ENCODE assay signal across 32 cellular contexts in genomic region chr1:48160486-48161132, GRCh38.
"Had no signal": no experiment of that assay in that cellular context is flagged by ENCODE, and none has a peak within 500 bp of the region (broad histone marks: within the 10 kb centered on the region; RNA-seq: fewer than 3 reads in every experiment).

No MANE protein-coding gene starts in this region.

- H3K4me1 ChIP-seq: colonic mucosa, esophagus squamous epithelium, gastroesophageal sphincter had no signal

- H3K4me3 ChIP-seq: colonic mucosa, esophagus squamous epithelium, gastroesophageal sphincter had no signal

- H3K9me3 ChIP-seq: colonic mucosa, esophagus squamous epithelium, gastroesophageal sphincter had no signal

- ATAC-seq: activated CD4-positive, CD25-positive, alpha-beta regulatory T cell treated with anti-CD3 and anti-CD28 coated beads, Interleukin-2, amount 50 U/mL, for 24 hours; activated CD8-positive, alpha-beta T cell treated with anti-CD3 and anti-CD28 coated beads for 36 hours; activated T-cell treated with anti-CD3 and anti-CD28 coated beads, Interleukin-2, amount 50 U/mL, for 4 hours; activated T-helper 17 cell treated with anti-CD3 and anti-CD28 coated beads, Interleukin-2, amount 50 U/mL, for 72 hours; gastroesophageal sphincter; T-helper 17 cell had no signal

- DNase-seq: activated B cell treated with CpG ODN at 0.5 μM for 24 hours; activated CD4-positive, alpha-beta T cell treated with anti-CD3 and anti-CD28 coated beads for 48 hours; activated CD4-positive, alpha-beta T cell treated with anti-CD3 and anti-CD28 coated beads, Interleukin-2, amount 50 U/mL, for 1 hour; activated CD4-positive, alpha-beta T cell treated with anti-CD3 and anti-CD28 coated beads, Interleukin-2, amount 50 U/mL, for 48 hours; activated CD8-positive, alpha-beta memory T cell treated with anti-CD3 and anti-CD28 coated beads for 24 hours; activated CD8-positive, alpha-beta T cell treated with anti-CD3 and anti-CD28 coated beads for 36 hours; activated effector memory CD4-positive, alpha-beta T cell treated with Interleukin-2 at 50 U/mL for 16 hours; activated gamma-delta T cell treated with Interleukin-2 at 50 U/mL for 16 hours; activated naive CD4-positive, alpha-beta T cell treated with anti-CD3 and anti-CD28 coated beads, Interleukin-2, amount 50 U/mL, for 16 hours; activated naive CD4-positive, alpha-beta T cell treated with Interleukin-2 at 50 U/mL for 16 hours; activated T-cell treated with anti-CD3 and anti-CD28 coated beads, Interleukin-2, amount 50 U/mL, for 4 hours; amniotic stem cell; anterior cingulate cortex; brain microvascular endothelial cell; central memory CD4-positive, alpha-beta T cell; cerebellar nuclear complex; colonic mucosa; effector CD8-positive, alpha-beta T cell; esophagus squamous epithelium; foreskin melanocyte; T-helper 1 cell; T-helper 17 cell; T1000; WERI-Rb-1 had no signal

- H3K36me3 ChIP-seq: brain microvascular endothelial cell, colonic mucosa, esophagus squamous epithelium, gastroesophageal sphincter, WERI-Rb-1 had no signal

- H3K27me3 ChIP-seq: brain microvascular endothelial cell, colonic mucosa, esophagus squamous epithelium, gastroesophageal sphincter had no signal

- H3K27ac ChIP-seq: brain microvascular endothelial cell, colonic mucosa, epithelial cell of prostate, esophagus squamous epithelium, gastroesophageal sphincter, WERI-Rb-1 had no signal

- FAIRE-seq: astrocyte, bronchial epithelial cell, endometrium, endothelial cell of umbilical vein had no signal
